ENCODE assay signal across 1 cellular context in genomic region chr3:172692751-172693310, GRCh38.
TF ChIP-seq lines count a peak whose summit lies in the region.

No MANE protein-coding gene starts in this region.

TF ChIP-seq in HepG2, 621 proteins besides CTCF, POLR2A, EP300 and RAD21 (continued from another document):
- TF ChIP-seq, protein P1, sequence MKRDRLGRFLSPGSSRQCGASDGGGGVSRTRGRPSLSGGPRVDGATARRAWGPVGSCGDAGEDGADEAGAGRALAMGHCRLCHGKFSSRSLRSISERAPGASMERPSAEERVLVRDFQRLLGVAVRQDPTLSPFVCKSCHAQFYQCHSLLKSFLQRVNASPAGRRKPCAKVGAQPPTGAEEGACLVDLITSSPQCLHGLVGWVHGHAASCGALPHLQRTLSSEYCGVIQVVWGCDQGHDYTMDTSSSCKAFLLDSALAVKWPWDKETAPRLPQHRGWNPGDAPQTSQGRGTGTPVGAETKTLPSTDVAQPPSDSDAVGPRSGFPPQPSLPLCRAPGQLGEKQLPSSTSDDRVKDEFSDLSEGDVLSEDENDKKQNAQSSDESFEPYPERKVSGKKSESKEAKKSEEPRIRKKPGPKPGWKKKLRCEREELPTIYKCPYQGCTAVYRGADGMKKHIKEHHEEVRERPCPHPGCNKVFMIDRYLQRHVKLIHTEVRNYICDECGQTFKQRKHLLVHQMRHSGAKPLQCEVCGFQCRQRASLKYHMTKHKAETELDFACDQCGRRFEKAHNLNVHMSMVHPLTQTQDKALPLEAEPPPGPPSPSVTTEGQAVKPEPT (CRISPR knock-in tag; IDR thresholded peaks at IDR 0.05; ENCODE audit: low read depth), result no peak
- no peak for TF ChIP-seq AHR (CRISPR knock-in tag; IDR thresholded peaks at IDR 0.05)
- no peak for TF ChIP-seq EED (CRISPR knock-in tag; IDR thresholded peaks at IDR 0.05)
- no peak for TF ChIP-seq THYN1 (CRISPR knock-in tag; IDR thresholded peaks at IDR 0.05; ENCODE audit: borderline replicate concordance, low read depth)
- TF ChIP-seq TEAD3 (CRISPR knock-in tag; optimal IDR thresholded peaks at IDR 0.05; ENCODE audit: borderline replicate concordance), result peak; percentile 51
- TF ChIP-seq ZNF878 (CRISPR knock-in tag; IDR thresholded peaks at IDR 0.05), result no peak
- no peak for TF ChIP-seq ZNF350 (CRISPR knock-in tag; IDR thresholded peaks at IDR 0.05; ENCODE audit: borderline replicate concordance, low read depth)
- TF ChIP-seq ZMYM3 (CRISPR knock-in tag; IDR thresholded peaks at IDR 0.05), result no peak
- peak; percentile 71 for TF ChIP-seq ELF3 (CRISPR knock-in tag; IDR thresholded peaks at IDR 0.05)
- TF ChIP-seq ZNF614 (CRISPR knock-in tag; IDR thresholded peaks at IDR 0.05; ENCODE audit: borderline replicate concordance), result no peak
- no peak for TF ChIP-seq GMEB1 (CRISPR knock-in tag; IDR thresholded peaks at IDR 0.05; ENCODE audit: borderline replicate concordance)
- no peak for TF ChIP-seq HIC2 (CRISPR knock-in tag; IDR thresholded peaks at IDR 0.05; ENCODE audit: low read depth)
- no peak for TF ChIP-seq NFE2 (CRISPR knock-in tag; IDR thresholded peaks at IDR 0.05)
- TF ChIP-seq ISL2 (CRISPR knock-in tag; IDR thresholded peaks at IDR 0.05), result no peak
- TF ChIP-seq NR1H2 (CRISPR knock-in tag; IDR thresholded peaks at IDR 0.05; ENCODE audit: borderline replicate concordance, low read depth), result no peak
- TF ChIP-seq ZNF468 (CRISPR knock-in tag; IDR thresholded peaks at IDR 0.05), result no peak
- peak; percentile 49; the same call in 1 of the 2 replicates for TF ChIP-seq ZKSCAN5 (CRISPR knock-in tag; IDR thresholded peaks at IDR 0.05)
- no peak for TF ChIP-seq KDM1A (CRISPR knock-in tag; IDR thresholded peaks at IDR 0.05)
- no peak for TF ChIP-seq MTF2 (CRISPR knock-in tag; IDR thresholded peaks at IDR 0.05; ENCODE audit: borderline replicate concordance)
- 0 out of 2 replicates have a peak, but pooled peaks have one; percentile 25 for TF ChIP-seq ZNF766 (CRISPR knock-in tag; IDR thresholded peaks at IDR 0.05; ENCODE audit: borderline replicate concordance)
- TF ChIP-seq SRSF1 (optimal IDR thresholded peaks at IDR 0.05; ENCODE audit: low read depth, low read length), result no peak
- TF ChIP-seq PITX1 (CRISPR knock-in tag; IDR thresholded peaks at IDR 0.05), result no peak
- no peak for TF ChIP-seq NR2F1 (CRISPR knock-in tag; IDR thresholded peaks at IDR 0.05)
- no peak for TF ChIP-seq POLR2AphosphoS2 (IDR thresholded peaks at IDR 0.05; ENCODE audit: low read depth, low read length)
- no peak for TF ChIP-seq NFIC (IDR thresholded peaks at IDR 0.05; ENCODE audit: low read length)
- TF ChIP-seq MBNL3 (CRISPR knock-in tag; conservative IDR thresholded peaks at IDR 0.05), result no peak
- TF ChIP-seq ZFP82 (CRISPR knock-in tag; IDR thresholded peaks at IDR 0.05; ENCODE audit: borderline replicate concordance), result no peak
- peak; percentile 45; the same call in 1 of the 2 replicates for TF ChIP-seq ETV5 (CRISPR knock-in tag; IDR thresholded peaks at IDR 0.05; ENCODE audit: borderline replicate concordance)
- TF ChIP-seq KDM5B (CRISPR knock-in tag; IDR thresholded peaks at IDR 0.05; ENCODE audit: borderline replicate concordance), result no peak
- TF ChIP-seq MED1 (CRISPR knock-in tag; IDR thresholded peaks at IDR 0.05), result 0 out of 2 replicates have a peak, but pooled peaks have one; percentile 23
- no peak for TF ChIP-seq FOXJ3 (CRISPR knock-in tag; IDR thresholded peaks at IDR 0.05; ENCODE audit: borderline replicate concordance)
- no peak for TF ChIP-seq XRCC5 (optimal IDR thresholded peaks at IDR 0.05; ENCODE audit: low read length)
- TF ChIP-seq ARNT2 (CRISPR knock-in tag; IDR thresholded peaks at IDR 0.05; ENCODE audit: low read depth), result no peak
- TF ChIP-seq ATF2 (CRISPR knock-in tag; IDR thresholded peaks at IDR 0.05), result 0 out of 2 replicates have a peak, but pooled peaks have one; percentile 6
- TF ChIP-seq, protein P2, sequence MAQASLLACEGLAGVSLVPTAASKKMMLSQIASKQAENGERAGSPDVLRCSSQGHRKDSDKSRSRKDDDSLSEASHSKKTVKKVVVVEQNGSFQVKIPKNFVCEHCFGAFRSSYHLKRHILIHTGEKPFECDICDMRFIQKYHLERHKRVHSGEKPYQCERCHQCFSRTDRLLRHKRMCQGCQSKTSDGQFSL (CRISPR knock-in tag; IDR thresholded peaks at IDR 0.05), result no peak
- TF ChIP-seq SMARCC2 (IDR thresholded peaks at IDR 0.05), result no peak
- TF ChIP-seq, protein P3, sequence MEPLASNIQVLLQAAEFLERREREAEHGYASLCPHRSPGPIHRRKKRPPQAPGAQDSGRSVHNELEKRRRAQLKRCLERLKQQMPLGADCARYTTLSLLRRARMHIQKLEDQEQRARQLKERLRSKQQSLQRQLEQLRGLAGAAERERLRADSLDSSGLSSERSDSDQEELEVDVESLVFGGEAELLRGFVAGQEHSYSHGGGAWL (CRISPR knock-in tag; IDR thresholded peaks at IDR 0.05), result no peak
- no peak for TF ChIP-seq ZBTB49 (CRISPR knock-in tag; IDR thresholded peaks at IDR 0.05; ENCODE audit: borderline replicate concordance)
- TF ChIP-seq ZNF335 (CRISPR knock-in tag; IDR thresholded peaks at IDR 0.05), result no peak
- TF ChIP-seq ZFY (CRISPR knock-in tag; IDR thresholded peaks at IDR 0.05), result no peak
- TF ChIP-seq RAD51 (IDR thresholded peaks at IDR 0.05; ENCODE audit: borderline replicate concordance), result no peak
- TF ChIP-seq SNAPC4 (CRISPR knock-in tag; IDR thresholded peaks at IDR 0.05), result no peak
- TF ChIP-seq, protein P4, sequence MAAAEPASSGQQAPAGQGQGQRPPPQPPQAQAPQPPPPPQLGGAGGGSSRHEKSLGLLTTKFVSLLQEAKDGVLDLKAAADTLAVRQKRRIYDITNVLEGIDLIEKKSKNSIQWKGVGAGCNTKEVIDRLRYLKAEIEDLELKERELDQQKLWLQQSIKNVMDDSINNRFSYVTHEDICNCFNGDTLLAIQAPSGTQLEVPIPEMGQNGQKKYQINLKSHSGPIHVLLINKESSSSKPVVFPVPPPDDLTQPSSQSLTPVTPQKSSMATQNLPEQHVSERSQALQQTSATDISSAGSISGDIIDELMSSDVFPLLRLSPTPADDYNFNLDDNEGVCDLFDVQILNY (CRISPR knock-in tag; conservative IDR thresholded peaks at IDR 0.05), result no peak
- no peak for TF ChIP-seq GABPA (IDR thresholded peaks at IDR 0.05; ENCODE audit: low read depth, low read length)
- peak; percentile 26; the same call in 1 of the 2 replicates for TF ChIP-seq GABPA (CRISPR knock-in tag; IDR thresholded peaks at IDR 0.05; ENCODE audit: low read depth)
- TF ChIP-seq SALL1 (CRISPR knock-in tag; IDR thresholded peaks at IDR 0.05), result no peak
